Comparison of ENCODE assay signal across 19 cellular contexts in genomic region chr21:15343066-15343465, GRCh38.
A peak's percentile ranks its signal among the peaks of the same experiment; 100 is the strongest.
DNase-seq lines count a peak whose midpoint lies in the region; ATAC-seq and TF ChIP-seq lines count a peak whose summit lies in the region.
"Had no signal": no experiment of that assay in that cellular context is flagged by ENCODE, and none has a peak within 500 bp of the region (broad histone marks: within the 10 kb centered on the region; RNA-seq: fewer than 3 reads in every experiment).

No MANE protein-coding gene starts in this region.

- H3K27me3 ChIP-seq in RWPE2 (ENCODE audit: insufficient read depth, poor library complexity, severe bottlenecking), result no peaks in the 10 kb centered on the region
- no peaks in the 10 kb centered on the region for H3K27me3 ChIP-seq in dorsolateral prefrontal cortex
- H3K27me3 ChIP-seq: BE2C had no signal

- H3K36me3 ChIP-seq in RWPE2 (ENCODE audit: low read depth), result no peaks in the 10 kb centered on the region
- H3K36me3 ChIP-seq: BE2C had no signal

- H3K4me3 ChIP-seq in RWPE2 (ENCODE audit: severe bottlenecking) (no peak overlapping the region), cardiac fibroblast (replicated peaks in 1 of 2; ENCODE audit: low read depth in 2 of 2, low read length in 2 of 2) (no peak overlapping the region), fibroblast of villous mesenchyme (ENCODE audit: low read depth, low read length) (no peak overlapping the region), dorsolateral prefrontal cortex (no peak overlapping the region)
- H3K4me3 ChIP-seq: PC-9 had no signal

- TF ChIP-seq CTCF in RWPE2 (IDR thresholded peaks at IDR 0.05; ENCODE audit: poor library complexity, severe bottlenecking) (no peak), cardiac fibroblast (IDR thresholded peaks at IDR 0.05; ENCODE audit: low read depth, low read length) (no peak), fibroblast of villous mesenchyme (IDR thresholded peaks at IDR 0.05; ENCODE audit: insufficient read depth, low read depth, low read length) (no peak), dorsolateral prefrontal cortex (IDR thresholded peaks at IDR 0.05 in 54 of 56, conservative IDR thresholded peaks at IDR 0.05 in 2 of 56; ENCODE audit: low read depth in 1 of 56, partially characterized antibody in 56 of 56) (no peak)

- H3K9me3 ChIP-seq in RWPE2 (ENCODE audit: severe bottlenecking), result no peaks in the 10 kb centered on the region
- H3K9me3 ChIP-seq: BE2C had no signal

- H3K27ac ChIP-seq in RWPE2 (ENCODE audit: poor library complexity, severe bottlenecking), result no peak overlapping the region
- no peak overlapping the region for H3K27ac ChIP-seq in dorsolateral prefrontal cortex
- H3K27ac ChIP-seq: HL-60, PC-9 had no signal

- DNase-seq in RWPE2 (ENCODE audit: low spot score), result no peak
- peak; percentile 37 to 39 for DNase-seq in cardiac fibroblast (ENCODE audit: low read depth in 2 of 2)
- peak; percentile 48 for DNase-seq in fibroblast of villous mesenchyme (ENCODE audit: low read depth)
- no peak for DNase-seq in dorsolateral prefrontal cortex
- DNase-seq in HuH-7 (ENCODE audit: low spot score), result no peak
- DNase-seq in HT-29 (ENCODE audit: low spot score), result no peak
- DNase-seq: BE2C; Calu3; CD4-positive, alpha-beta T cell; DMS53; HCEC 1CT; KG1; NCI-H1417 treated with DMSO at 0.1 percent for 48 hours; NCI-H1930; NCI-H2171; NCI-H82; PC-9 had no signal

- intact Hi-C loops in dorsolateral prefrontal cortex (cut with DNase I), result no loop called here

- no peaks in the 10 kb centered on the region for H3K4me1 ChIP-seq in RWPE2 (ENCODE audit: insufficient read depth, poor library complexity, severe bottlenecking)
- H3K4me1 ChIP-seq: BE2C had no signal

- ATAC-seq in RWPE2 (ENCODE audit: low read depth) (0 out of 3 replicates have a peak, but pooled peaks have one; percentile 40), GM18498 (IDR thresholded peaks at IDR 0.05; ENCODE audit: unreplicated experiment) (no peak)

Comparison
In these comparisons a context has a peak if more than half of its experiments do, and no peak if none do; other contexts are left out.
1. DNase-seq: peak in cardiac fibroblast (2 of 2) and fibroblast of villous mesenchyme (single experiment); none in RWPE2 (single experiment), dorsolateral prefrontal cortex (0 of 10), HuH-7 (single experiment) and HT-29 (single experiment).